1 cellular context compared by ENCODE assay signal in the genomic region with DNA sequence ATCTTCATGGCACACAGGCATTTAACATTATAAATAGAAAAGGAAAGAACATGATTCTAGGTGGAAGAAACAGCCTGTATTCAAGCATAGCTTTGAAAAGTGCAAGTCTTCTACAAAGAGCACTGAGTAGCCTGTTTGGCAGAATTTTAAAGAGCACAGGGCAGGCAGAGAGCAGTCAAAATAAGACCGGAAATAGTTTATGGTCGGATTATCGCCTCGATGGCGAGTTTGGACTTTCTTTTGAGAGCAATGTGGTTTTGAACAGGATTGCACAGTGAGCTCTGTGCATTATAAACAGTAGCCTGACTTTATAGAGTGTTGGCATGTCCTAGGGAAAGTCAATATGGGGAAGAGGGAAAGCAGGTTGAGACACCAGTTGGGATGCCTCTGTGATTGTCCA.
TF ChIP-seq lines count a peak whose summit lies in the region.

No MANE protein-coding gene starts in this region.

TF ChIP-seq in HEK293, 187 proteins besides CTCF, POLR2A, EP300 and RAD21:
- TF ChIP-seq ZNF518A (tag by site-specific recombination; conservative IDR thresholded peaks at IDR 0.05; ENCODE audit: low read depth): no peak
- peak; percentile 52; the same call in 1 of the 2 replicates for TF ChIP-seq PRDM1 (tag by site-specific recombination; IDR thresholded peaks at IDR 0.05)
- TF ChIP-seq ZNF596 (tag by site-specific recombination; IDR thresholded peaks at IDR 0.05): no peak
- TF ChIP-seq, protein P1, sequence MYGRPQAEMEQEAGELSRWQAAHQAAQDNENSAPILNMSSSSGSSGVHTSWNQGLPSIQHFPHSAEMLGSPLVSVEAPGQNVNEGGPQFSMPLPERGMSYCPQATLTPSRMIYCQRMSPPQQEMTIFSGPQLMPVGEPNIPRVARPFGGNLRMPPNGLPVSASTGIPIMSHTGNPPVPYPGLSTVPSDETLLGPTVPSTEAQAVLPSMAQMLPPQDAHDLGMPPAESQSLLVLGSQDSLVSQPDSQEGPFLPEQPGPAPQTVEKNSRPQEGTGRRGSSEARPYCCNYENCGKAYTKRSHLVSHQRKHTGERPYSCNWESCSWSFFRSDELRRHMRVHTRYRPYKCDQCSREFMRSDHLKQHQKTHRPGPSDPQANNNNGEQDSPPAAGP (tag by site-specific recombination; IDR thresholded peaks at IDR 0.05): no peak
- TF ChIP-seq ZNF791 (tag by site-specific recombination; IDR thresholded peaks at IDR 0.05): no peak
